In the genomic region with DNA sequence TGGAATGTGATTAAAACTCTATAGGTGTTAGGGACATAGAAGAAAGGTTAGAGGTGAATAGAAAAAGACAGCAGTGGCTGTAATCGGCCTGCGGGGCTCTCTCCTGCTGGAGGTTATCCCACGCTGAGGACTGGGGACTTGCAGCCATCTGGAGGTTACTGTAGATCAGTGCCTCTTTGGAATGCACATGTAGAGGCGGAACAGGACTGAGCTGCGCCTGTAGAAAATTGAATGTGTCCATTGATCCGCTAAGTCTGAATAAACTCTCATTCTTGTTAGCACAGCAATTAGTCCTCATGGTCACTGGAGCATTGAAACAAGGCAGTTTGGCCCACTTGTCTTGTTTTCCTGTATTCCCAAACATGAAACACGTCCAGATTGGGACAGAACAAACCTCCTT, we compare ENCODE assay signal across 29 cellular contexts. TPM values are rescaled to one million over a fixed set of nuclear protein-coding genes. Genes with fewer than 3 reads are reported as not detected.
DNase-seq lines count a peak whose midpoint lies in the region; ATAC-seq, FAIRE-seq and TF ChIP-seq lines count a peak whose summit lies in the region.
"Had no signal": no experiment of that assay in that cellular context is flagged by ENCODE, and none has a peak within 500 bp of the region (broad histone marks: within the 10 kb centered on the region; RNA-seq: fewer than 3 reads in every experiment).

No MANE protein-coding gene starts in this region.

- 29 to 35% methylated on average over 7 of the region's 7 CpGs for WGBS in thyroid gland, 2 donors

- TF ChIP-seq CTCF in thyroid gland (IDR thresholded peaks at IDR 0.05): peak in 2 of 6 experiments; percentile 26 to 27

- no peaks in the 10 kb centered on the region for H3K27me3 ChIP-seq in thyroid gland
- H3K27me3 ChIP-seq: SJSA1 had no signal

- no peaks in the 10 kb centered on the region for H3K9me3 ChIP-seq in thyroid gland
- H3K9me3 ChIP-seq: Caco-2, SJSA1 had no signal

- no peak overlapping the region for H3K4me3 ChIP-seq in thyroid gland (replicated peaks in 1 of 3)
- H3K4me3 ChIP-seq: SJSA1 had no signal

- H3K36me3 ChIP-seq in thyroid gland: no peaks in the 10 kb centered on the region
- H3K36me3 ChIP-seq: SJSA1 had no signal

- intact Hi-C loops in thyroid gland (cut with DNase I): no loop called here

- peak overlapping the region in 2 of 3 donors; percentile 21 to 59 for H3K27ac ChIP-seq in thyroid gland
- H3K27ac ChIP-seq: C4-2B, SJSA1 had no signal

- FAIRE-seq in GM12892 (lab: Jason Lieb, UNC): no peak
- FAIRE-seq: endothelial cell of umbilical vein, RCC 7860 had no signal

- no peak for ATAC-seq in HG03521 (IDR thresholded peaks at IDR 0.05; ENCODE audit: unreplicated experiment)
- ATAC-seq: left ventricle myocardium superior; stimulated activated memory B cell treated with anti-CD40 and anti-IgM and Interleukin-4, amounts not matched to agents 10 μg/mL and 1 μg/mL and 100 μg/mL, for 72 hours; T-cell had no signal

- DNase-seq in NCI-H2029 treated with DMSO at 0.1 percent for 48 hours (lab: John Stamatoyannopoulos, UW) (peak; percentile 96), cerebellar cortex (ENCODE audit: low spot score) (peak; percentile 4), kidney glomerular epithelial cell (lab: John Stamatoyannopoulos, UW) (peak; percentile 47), thyroid gland (peak; percentile 76 to 79), mucosa of gallbladder (ENCODE audit: low spot score) (no peak), GM12892 (ENCODE audit: insufficient read length) (no peak)
- DNase-seq: activated CD4-positive, alpha-beta T cell treated with anti-CD3 and anti-CD28 coated beads, Interleukin-2, amount 10 ng/mL, durations not matched to agents 24 days and 14 days; amniotic stem cell; Caco-2; cerebellar nuclear complex; dermis blood vessel endothelial cell; DMS79 treated with DMSO at 0.1 percent for 48 hours; GF-D8; immature natural killer cell; left ventricle myocardium superior; NCI-H1048; NCI-H187; NCI-H2171 treated with DMSO at 0.1 percent for 48 hours; stimulated activated CD4-positive, alpha-beta T cell treated with anti-CD3 and anti-CD28 coated beads, Interleukin-15, amount 100 ng/mL, for 24 hours; T-cell; trophoblast cell had no signal

- TF ChIP-seq POLR2A in thyroid gland (IDR thresholded peaks at IDR 0.05) (no peak), GM12892 (IDR thresholded peaks at IDR 0.05; ENCODE audit: low read depth, low read length) (no peak)

- H3K4me1 ChIP-seq in thyroid gland: peaks cover 18 to 26% of the 10 kb centered on the region in 2 donors
- H3K4me1 ChIP-seq: Caco-2, SJSA1 had no signal

RNA-seq across cellular contexts. Expression of a gene that starts 46.3 kb away (rescaled TPM):
- 100 to 1,000 TPM in 1 of 4 donors, 10 to 100 TPM in 3; 23.7 to 139 (median 54.7) TPM for total RNA-seq in thyroid gland
- 55.1 TPM for total RNA-seq in mucosa of gallbladder
- polyA plus RNA-seq in GM12892 (2012; ENCODE audit: missing spikeins): 0.89 TPM
- total RNA-seq: activated CD4-positive, alpha-beta T cell treated with anti-CD3 and anti-CD28 coated beads, Interleukin-2, amount 10 ng/mL, durations not matched to agents 24 days and 14 days; activated CD8-positive, alpha-beta memory T cell treated with anti-CD3 and anti-CD28 coated beads for 36 hours; Caco-2; dermis blood vessel endothelial cell; endothelial cell of umbilical vein; HT1080 had no signal
- polyA plus RNA-seq: endothelial cell of umbilical vein had no signal

Comparison
In these comparisons a context has a peak if more than half of its experiments do, and no peak if none do; other contexts are left out.
1. DNase-seq: peak in NCI-H2029 treated with DMSO at 0.1 percent for 48 hours (single experiment), cerebellar cortex (single experiment), kidney glomerular epithelial cell (single experiment) and thyroid gland (2 of 2); none in mucosa of gallbladder (single experiment) and GM12892 (single experiment).